ENCODE assay signal across 8 cellular contexts in genomic region chr17:45307290-45308015, GRCh38. TPM values are rescaled to one million over a fixed set of nuclear protein-coding genes. Genes with fewer than 3 reads are reported as not detected.
A peak's percentile ranks its signal among the peaks of the same experiment; 100 is the strongest.
DNase-seq lines count a peak whose midpoint lies in the region; ATAC-seq, FAIRE-seq and TF ChIP-seq lines count a peak whose summit lies in the region.

No MANE protein-coding gene starts in this region.

- H3K4me3 ChIP-seq in adrenal gland = no peak overlapping the region
- no peak overlapping the region for H3K4me3 ChIP-seq in kidney (ENCODE audit: low read length in 2 of 2)

- H3K9me3 ChIP-seq in adrenal gland (replicated peaks in 1 of 3) (no peaks in the 10 kb centered on the region), kidney (ENCODE audit: control insufficient read depth in 1 of 2, low read length in 2 of 2) (no peaks in the 10 kb centered on the region)

- H3K9ac ChIP-seq in kidney (ENCODE audit: low read length in 2 of 2) = no peak overlapping the region

- H3K36me3 ChIP-seq in adrenal gland (replicated peaks in 1 of 2) = no peaks in the 10 kb centered on the region
- no peaks in the 10 kb centered on the region for H3K36me3 ChIP-seq in kidney (ENCODE audit: control insufficient read depth in 1 of 2, insufficient read depth in 2 of 2, low read length in 2 of 2)

- ATAC-seq in GM18858 (IDR thresholded peaks at IDR 0.05; ENCODE audit: unreplicated experiment) = peak; percentile 37
- peak; percentile 50 for ATAC-seq in stimulated activated naive CD8-positive, alpha-beta T cell treated with anti-CD3 and anti-CD28 coated beads, Interleukin-15, Interleukin-2, amounts not matched to agents 100 U/mL and 50 U/mL, for 24 hours
- no peak for ATAC-seq in GM21360 (IDR thresholded peaks at IDR 0.05; ENCODE audit: unreplicated experiment)

- TF ChIP-seq CTCF in adrenal gland (IDR thresholded peaks at IDR 0.05) = peak in 1 of 6 experiments; percentile 10
- TF ChIP-seq CTCF in kidney (IDR thresholded peaks at IDR 0.05; ENCODE audit: borderline replicate concordance, extremely low read depth, insufficient read depth) = peak; percentile 2

- no peak for FAIRE-seq in kidney (lab: Jason Lieb, UNC)

- TF ChIP-seq POLR2A in adrenal gland (IDR thresholded peaks at IDR 0.05) = peak in 1 of 2 donors; percentile 30

- WGBS in adrenal gland, 4 donors = 14 to 23% (median 17%) methylated on average over 9 of the region's 9 CpGs

- peaks cover 59 to 76% of the 10 kb centered on the region in 2 donors for H3K4me1 ChIP-seq in adrenal gland (replicated peaks in 1 of 2)
- peaks cover 35 to 37% of the 10 kb centered on the region in 2 donors for H3K4me1 ChIP-seq in kidney (ENCODE audit: control insufficient read depth in 1 of 2, insufficient read depth in 1 of 2, low read depth in 1 of 2, low read length in 2 of 2)

- DNase-seq in A172 (ENCODE audit: low spot score) (peak; percentile 85), NOMO-1 (lab: John Stamatoyannopoulos, UW; ENCODE audit: unreplicated experiment in 2 of 2) (peak; percentile 71 to 93), adrenal gland (peak in 3 of 7 donors; percentile 58 to 74 (median 63)), kidney (no peak)
- peak; percentile 57 for DNase-seq in stimulated activated naive CD8-positive, alpha-beta T cell treated with anti-CD3 and anti-CD28 coated beads, Interleukin-15, Interleukin-2, amounts not matched to agents 100 U/mL and 50 U/mL, for 24 hours
- DNase-seq in effector CD8-positive, alpha-beta T cell (lab: John Stamatoyannopoulos, UW) = no peak

- H3K27ac ChIP-seq in adrenal gland (peak overlapping the region; percentile 46 to 92 (median 82)), kidney (ENCODE audit: low read depth in 2 of 2, low read length in 2 of 2) (peak overlapping the region; percentile 32 to 66)

- H3K27me3 ChIP-seq in adrenal gland = no peaks in the 10 kb centered on the region

- intact Hi-C loops in adrenal gland (cut with DNase I) = no loop called here
- intact Hi-C loops in kidney (cut with DNase I) = no loop called here

RNA-seq across cellular contexts. Expression of gene MAP3K14, which starts 9.4 kb away (rescaled TPM):
- 24.8 and 35.5 TPM in 2 replicates for total RNA-seq in A172 (2014; rRNA removed; shearing (Covaris generic))
- total RNA-seq in adrenal gland (1 to 10 TPM; 2.4 to 9.7 (median 7.2) TPM), kidney (24.5 TPM)
- polyA plus RNA-seq in adrenal gland (10 to 100 TPM in 1 of 3 donors, 1 to 10 TPM in 2; 2.9 to 14.7 (median 7.7) TPM), kidney (ENCODE audit: insufficient read depth, low read depth, low replicate concordance) (7.6 TPM)

RNA-seq across cellular contexts. Expression of gene SPATA32, which starts 45.6 kb away (rescaled TPM):
- total RNA-seq in A172 (2014; rRNA removed; shearing (Covaris generic)) = not detected in 2 replicates
- under 1 TPM in 1 of 8 donors, not detected in 7; 0.11 TPM for total RNA-seq in adrenal gland
- not detected for polyA plus RNA-seq in adrenal gland
- not detected for total RNA-seq in kidney
- polyA plus RNA-seq in kidney (ENCODE audit: insufficient read depth, low read depth, low replicate concordance) = not detected

Comparison
In these comparisons a context has a peak if more than half of its experiments do, and no peak if none do; other contexts are left out.
1. DNase-seq: peak in A172 (single experiment), NOMO-1 (2 of 2) and stimulated activated naive CD8-positive, alpha-beta T cell treated with anti-CD3 and anti-CD28 coated beads, Interleukin-15, Interleukin-2, amounts not matched to agents 100 U/mL and 50 U/mL, for 24 hours (single experiment); none in kidney (single experiment) and effector CD8-positive, alpha-beta T cell (single experiment).